Comparison of ENCODE assay signal across 11 cellular contexts in the genomic region with DNA sequence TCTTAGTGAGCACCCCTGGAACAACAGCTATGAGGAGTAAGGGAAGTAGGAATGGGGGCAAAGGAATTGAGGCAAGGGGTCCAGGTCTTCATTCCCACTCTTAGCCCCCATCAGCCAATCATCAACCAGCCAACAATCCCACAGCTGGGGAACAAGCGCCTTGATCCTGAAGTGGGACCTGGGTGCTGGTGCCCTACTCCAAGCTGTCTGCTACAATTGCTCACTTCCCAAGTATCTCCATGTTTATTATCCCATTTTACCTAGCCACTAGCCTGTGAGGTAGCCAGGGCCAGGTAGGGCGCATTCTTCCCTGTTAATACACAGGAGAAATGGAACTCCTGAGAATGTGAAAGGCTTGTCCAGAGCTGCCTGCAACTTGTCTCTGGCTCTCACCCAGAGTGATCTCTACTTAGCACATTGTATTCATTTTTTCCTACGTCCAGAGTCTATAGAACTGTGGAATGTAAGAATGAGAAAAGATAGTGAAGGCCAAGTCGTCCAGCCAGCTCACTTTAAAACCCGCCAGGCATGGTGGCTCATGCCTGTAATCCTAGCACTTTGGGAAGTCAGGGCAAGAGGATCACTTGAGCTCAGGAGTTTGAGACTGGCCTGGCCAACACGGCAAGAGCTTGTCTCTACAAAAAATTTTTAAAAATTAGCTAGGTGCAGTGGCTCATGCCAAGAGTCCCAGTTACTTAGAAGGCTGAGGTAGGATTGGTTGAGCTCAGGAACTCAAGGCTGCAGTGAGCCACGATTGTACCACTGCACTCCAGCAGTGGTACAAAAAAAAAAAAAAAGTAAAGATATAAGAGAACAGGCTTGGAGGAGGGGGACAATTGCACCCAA. TPM values are rescaled to one million over a fixed set of nuclear protein-coding genes. Genes with fewer than 3 reads are reported as not detected.
DNase-seq lines count a peak whose midpoint lies in the region; ATAC-seq and TF ChIP-seq lines count a peak whose summit lies in the region.
"Had no signal": no experiment of that assay in that cellular context is flagged by ENCODE, and none has a peak within 500 bp of the region (broad histone marks: within the 10 kb centered on the region; RNA-seq: fewer than 3 reads in every experiment).

No MANE protein-coding gene starts in this region.

- DNase-seq in activated CD4-positive, alpha-beta T cell treated with anti-CD3 and anti-CD28 coated beads for 36 hours, result no peak
- no peak for DNase-seq in activated CD4-positive, alpha-beta T cell treated with anti-CD3 and anti-CD28 coated beads, Interleukin-2, amount 10 ng/mL, durations not matched to agents 7 days and 5 days
- DNase-seq in activated CD4-positive, alpha-beta memory T cell treated with anti-CD3 and anti-CD28 coated beads for 36 hours, result no peak
- no peak for DNase-seq in esophagus squamous epithelium (lab: John Stamatoyannopoulos, UW)
- no peak for DNase-seq in osteocyte (ENCODE audit: extremely low spot score, unreplicated experiment)
- DNase-seq in kidney glomerular epithelial cell (lab: John Stamatoyannopoulos, UW), result no peak
- no peak for DNase-seq in substantia nigra (lab: John Stamatoyannopoulos, UW)
- no peak for DNase-seq in nephron progenitor cell
- DNase-seq: DMS79 treated with DMSO at 0.1 percent for 48 hours, naive B cell, NCI-H2171 had no signal

- H3K27ac Mint-ChIP-seq in activated CD4-positive, alpha-beta T cell treated with anti-CD3 and anti-CD28 coated beads for 36 hours, result peak overlapping the region; percentile 92
- no peak overlapping the region for H3K27ac Mint-ChIP-seq in activated CD4-positive, alpha-beta T cell treated with anti-CD3 and anti-CD28 coated beads, Interleukin-2, amount 10 ng/mL, durations not matched to agents 7 days and 5 days
- peak overlapping the region; percentile 93 for H3K27ac Mint-ChIP-seq in activated CD4-positive, alpha-beta memory T cell treated with anti-CD3 and anti-CD28 coated beads for 36 hours
- H3K27ac Mint-ChIP-seq in osteocyte (ENCODE audit: unreplicated experiment), result peak overlapping the region; percentile 13
- no peak overlapping the region for H3K27ac Mint-ChIP-seq in nephron progenitor cell

- TF ChIP-seq CTCF in esophagus squamous epithelium (IDR thresholded peaks at IDR 0.05) (no peak), osteocyte (IDR thresholded peaks at IDR 0.05) (no peak), nephron progenitor cell (IDR thresholded peaks at IDR 0.05) (no peak)

- intact Hi-C loops in activated CD4-positive, alpha-beta T cell treated with anti-CD3 and anti-CD28 coated beads for 36 hours (cut with DNase I, micrococcal nuclease), result loop anchor here (2.0 to 5.0 kb wide), 4 partner anchors 31 to 43 kb away; a partner anchor contains a TSS
- intact Hi-C loops in activated CD4-positive, alpha-beta memory T cell treated with anti-CD3 and anti-CD28 coated beads for 36 hours (cut with micrococcal nuclease), result loop anchor here (5.0 kb wide), 1 partner anchor 988 kb away; no protein-coding TSS in a partner anchor
- intact Hi-C loops in esophagus squamous epithelium (cut with DNase I), result no loop called here

- H3K27ac ChIP-seq in esophagus squamous epithelium (peak overlapping the region; percentile 5 to 42 (median 22)), substantia nigra (ENCODE audit: low read depth, low read length, poor library complexity, severe bottlenecking) (no peak overlapping the region)

- peaks cover 72% of the 10 kb centered on the region for H3K4me1 Mint-ChIP-seq in activated CD4-positive, alpha-beta T cell treated with anti-CD3 and anti-CD28 coated beads for 36 hours
- H3K4me1 Mint-ChIP-seq in activated CD4-positive, alpha-beta T cell treated with anti-CD3 and anti-CD28 coated beads, Interleukin-2, amount 10 ng/mL, durations not matched to agents 7 days and 5 days, result peaks cover 71% of the 10 kb centered on the region
- peaks cover 77% of the 10 kb centered on the region for H3K4me1 Mint-ChIP-seq in activated CD4-positive, alpha-beta memory T cell treated with anti-CD3 and anti-CD28 coated beads for 36 hours (ENCODE audit: low read depth)
- H3K4me1 Mint-ChIP-seq in osteocyte (ENCODE audit: unreplicated experiment) (peaks cover 38% of the 10 kb centered on the region), nephron progenitor cell (peaks cover 21% of the 10 kb centered on the region)
- H3K4me1 Mint-ChIP-seq: naive B cell had no signal

- peaks cover 0 to 42% (median 27%) of the 10 kb centered on the region in 3 donors for H3K4me1 ChIP-seq in esophagus squamous epithelium

- no peak for TF ChIP-seq POLR2A in esophagus squamous epithelium (IDR thresholded peaks at IDR 0.05)

- H3K36me3 Mint-ChIP-seq in activated CD4-positive, alpha-beta T cell treated with anti-CD3 and anti-CD28 coated beads for 36 hours (ENCODE audit: low read depth), result peaks cover 15% of the 10 kb centered on the region
- H3K36me3 Mint-ChIP-seq in activated CD4-positive, alpha-beta T cell treated with anti-CD3 and anti-CD28 coated beads, Interleukin-2, amount 10 ng/mL, durations not matched to agents 7 days and 5 days (ENCODE audit: low read depth), result peaks cover 9% of the 10 kb centered on the region
- peaks cover 7% of the 10 kb centered on the region for H3K36me3 Mint-ChIP-seq in activated CD4-positive, alpha-beta memory T cell treated with anti-CD3 and anti-CD28 coated beads for 36 hours
- H3K36me3 Mint-ChIP-seq in osteocyte (ENCODE audit: unreplicated experiment) (no peaks in the 10 kb centered on the region), nephron progenitor cell (ENCODE audit: low read depth) (no peaks in the 10 kb centered on the region)
- H3K36me3 Mint-ChIP-seq: naive B cell had no signal

- peaks cover 2% of the 10 kb centered on the region for H3K9me3 Mint-ChIP-seq in activated CD4-positive, alpha-beta T cell treated with anti-CD3 and anti-CD28 coated beads for 36 hours (ENCODE audit: low read depth)
- peaks cover 5% of the 10 kb centered on the region for H3K9me3 Mint-ChIP-seq in activated CD4-positive, alpha-beta T cell treated with anti-CD3 and anti-CD28 coated beads, Interleukin-2, amount 10 ng/mL, durations not matched to agents 7 days and 5 days
- no peaks in the 10 kb centered on the region for H3K9me3 Mint-ChIP-seq in activated CD4-positive, alpha-beta memory T cell treated with anti-CD3 and anti-CD28 coated beads for 36 hours
- H3K9me3 Mint-ChIP-seq in osteocyte (ENCODE audit: unreplicated experiment) (no peaks in the 10 kb centered on the region), nephron progenitor cell (no peaks in the 10 kb centered on the region)
- H3K9me3 Mint-ChIP-seq: naive B cell had no signal

- CTCF ChIA-PET in activated CD4-positive, alpha-beta T cell treated with anti-CD3 and anti-CD28 coated beads for 36 hours (lab: Charles Lee), result interaction anchor here (0.6 to 1.6 kb wide), 7 partner anchors 9 to 782 kb away, joined by 3 to 7 read pairs (median 4); no protein-coding TSS in a partner anchor
- CTCF ChIA-PET in activated CD4-positive, alpha-beta T cell treated with anti-CD3 and anti-CD28 coated beads, Interleukin-2, amount 10 ng/mL, durations not matched to agents 7 days and 5 days (lab: Charles Lee), result interaction anchor here (1.0 to 2.2 kb wide), 8 partner anchors 10 to 191 kb away, joined by 3 to 14 read pairs (median 4); no protein-coding TSS in a partner anchor
- CTCF ChIA-PET in activated CD4-positive, alpha-beta memory T cell treated with anti-CD3 and anti-CD28 coated beads for 36 hours (lab: Charles Lee), result interaction anchor here (0.5 to 3.2 kb wide), 7 partner anchors 9 to 69 kb away, joined by 3 to 14 read pairs (median 3); a partner anchor contains a TSS

- H3K27me3 Mint-ChIP-seq in activated CD4-positive, alpha-beta T cell treated with anti-CD3 and anti-CD28 coated beads for 36 hours, result no peaks in the 10 kb centered on the region
- no peaks in the 10 kb centered on the region for H3K27me3 Mint-ChIP-seq in activated CD4-positive, alpha-beta T cell treated with anti-CD3 and anti-CD28 coated beads, Interleukin-2, amount 10 ng/mL, durations not matched to agents 7 days and 5 days
- H3K27me3 Mint-ChIP-seq in activated CD4-positive, alpha-beta memory T cell treated with anti-CD3 and anti-CD28 coated beads for 36 hours, result no peaks in the 10 kb centered on the region
- H3K27me3 Mint-ChIP-seq in osteocyte (ENCODE audit: unreplicated experiment) (no peaks in the 10 kb centered on the region), nephron progenitor cell (ENCODE audit: low read depth, poor library complexity) (peaks cover 36% of the 10 kb centered on the region)
- H3K27me3 Mint-ChIP-seq: naive B cell had no signal

- H3K27me3 ChIP-seq in esophagus squamous epithelium, result no peaks in the 10 kb centered on the region

- POLR2A ChIA-PET in activated CD4-positive, alpha-beta T cell treated with anti-CD3 and anti-CD28 coated beads for 36 hours (lab: Charles Lee), result interaction anchor here (0.6 kb wide), 2 partner anchors 16 to 213 kb away, joined by 4 to 5 read pairs; no protein-coding TSS in a partner anchor
- POLR2A ChIA-PET in activated CD4-positive, alpha-beta T cell treated with anti-CD3 and anti-CD28 coated beads, Interleukin-2, amount 10 ng/mL, durations not matched to agents 7 days and 5 days (lab: Charles Lee), result no interaction called here
- POLR2A ChIA-PET in activated CD4-positive, alpha-beta memory T cell treated with anti-CD3 and anti-CD28 coated beads for 36 hours (lab: Charles Lee), result interaction anchor here (1.1 to 7.5 kb wide), 6 partner anchors 7 to 36 kb away, joined by 3 to 69 read pairs (median 30); a partner anchor contains a TSS

- no peaks in the 10 kb centered on the region for H3K9me3 ChIP-seq in esophagus squamous epithelium

- ATAC-seq in activated CD4-positive, alpha-beta T cell treated with anti-CD3 and anti-CD28 coated beads for 36 hours, result no peak

- H3K4me3 ChIP-seq in esophagus squamous epithelium, result no peak overlapping the region

- H3K36me3 ChIP-seq in esophagus squamous epithelium, result no peaks in the 10 kb centered on the region

- H3K4me3 Mint-ChIP-seq in activated CD4-positive, alpha-beta T cell treated with anti-CD3 and anti-CD28 coated beads for 36 hours, result no peak overlapping the region
- no peak overlapping the region for H3K4me3 Mint-ChIP-seq in activated CD4-positive, alpha-beta T cell treated with anti-CD3 and anti-CD28 coated beads, Interleukin-2, amount 10 ng/mL, durations not matched to agents 7 days and 5 days
- no peak overlapping the region for H3K4me3 Mint-ChIP-seq in activated CD4-positive, alpha-beta memory T cell treated with anti-CD3 and anti-CD28 coated beads for 36 hours
- no peak overlapping the region for H3K4me3 Mint-ChIP-seq in osteocyte (ENCODE audit: unreplicated experiment)
- H3K4me3 Mint-ChIP-seq in nephron progenitor cell, result no peak overlapping the region
- H3K4me3 Mint-ChIP-seq: naive B cell had no signal

- 29 to 32% methylated on average over 7 of the region's 7 CpGs for WGBS in esophagus squamous epithelium, 2 donors

RNA-seq across cellular contexts. Expression of a gene that starts 6.2 kb away (rescaled TPM):
- 10 to 100 TPM; 33.1 to 35.6 TPM for total RNA-seq in activated CD4-positive, alpha-beta T cell treated with anti-CD3 and anti-CD28 coated beads for 36 hours
- total RNA-seq in activated CD4-positive, alpha-beta T cell treated with anti-CD3 and anti-CD28 coated beads, Interleukin-2, amount 10 ng/mL, durations not matched to agents 7 days and 5 days, result 1 to 10 TPM; 4.5 to 6.8 TPM
- 10 to 100 TPM; 54.1 to 56.0 TPM for total RNA-seq in activated CD4-positive, alpha-beta memory T cell treated with anti-CD3 and anti-CD28 coated beads for 36 hours
- total RNA-seq in esophagus squamous epithelium (1 to 10 TPM in 3 of 4 donors, under 1 TPM in 1; 0.53 to 6.9 (median 3.9) TPM), osteocyte (26.2 and 32.7 TPM in 2 replicates)

RNA-seq across cellular contexts. Expression of a gene that starts 17.0 kb away (rescaled TPM):
- total RNA-seq in activated CD4-positive, alpha-beta T cell treated with anti-CD3 and anti-CD28 coated beads for 36 hours, result 1 to 10 TPM in 1 of 2 experiments, under 1 TPM in 1; 0.83 to 2.6 TPM
- total RNA-seq in activated CD4-positive, alpha-beta T cell treated with anti-CD3 and anti-CD28 coated beads, Interleukin-2, amount 10 ng/mL, durations not matched to agents 7 days and 5 days, result under 1 TPM; 0.45 to 0.73 TPM
- 1 to 10 TPM; 3.7 to 4.2 TPM for total RNA-seq in activated CD4-positive, alpha-beta memory T cell treated with anti-CD3 and anti-CD28 coated beads for 36 hours
- total RNA-seq in esophagus squamous epithelium, result 10 to 100 TPM in 2 of 4 donors, 1 to 10 TPM in 2; 1.7 to 19.5 (median 6.9) TPM
- 0.47 TPM in 1 of 2 replicates, not detected in the other for total RNA-seq in osteocyte

RNA-seq across cellular contexts. Expression of a gene that starts 25.3 kb away (rescaled TPM):
- total RNA-seq in activated CD4-positive, alpha-beta T cell treated with anti-CD3 and anti-CD28 coated beads for 36 hours, result under 1 TPM; 0.46 to 0.50 TPM
- total RNA-seq in activated CD4-positive, alpha-beta T cell treated with anti-CD3 and anti-CD28 coated beads, Interleukin-2, amount 10 ng/mL, durations not matched to agents 7 days and 5 days, result 1 to 10 TPM; 1.1 to 1.2 TPM
- total RNA-seq in activated CD4-positive, alpha-beta memory T cell treated with anti-CD3 and anti-CD28 coated beads for 36 hours, result 1 to 10 TPM; 1.5 TPM
- total RNA-seq in esophagus squamous epithelium (not detected), osteocyte (not detected in 2 replicates)

RNA-seq across cellular contexts. Expression of a gene that starts 37.0 kb away (rescaled TPM):
- 100 to 1,000 TPM; 178 to 183 TPM for total RNA-seq in activated CD4-positive, alpha-beta T cell treated with anti-CD3 and anti-CD28 coated beads for 36 hours
- 100 to 1,000 TPM; 175 TPM for total RNA-seq in activated CD4-positive, alpha-beta T cell treated with anti-CD3 and anti-CD28 coated beads, Interleukin-2, amount 10 ng/mL, durations not matched to agents 7 days and 5 days
- total RNA-seq in activated CD4-positive, alpha-beta memory T cell treated with anti-CD3 and anti-CD28 coated beads for 36 hours, result 100 to 1,000 TPM; 339 to 344 TPM
- 10 to 100 TPM; 33.0 to 49.6 (median 38.6) TPM for total RNA-seq in esophagus squamous epithelium
- 61.6 and 73.0 TPM in 2 replicates for total RNA-seq in osteocyte

RNA-seq across cellular contexts. Expression of a gene that starts 41.7 kb away (rescaled TPM):
- 1 to 10 TPM; 4.6 to 5.9 TPM for total RNA-seq in activated CD4-positive, alpha-beta T cell treated with anti-CD3 and anti-CD28 coated beads for 36 hours
- 1 to 10 TPM; 5.5 to 7.2 TPM for total RNA-seq in activated CD4-positive, alpha-beta T cell treated with anti-CD3 and anti-CD28 coated beads, Interleukin-2, amount 10 ng/mL, durations not matched to agents 7 days and 5 days
- 1 to 10 TPM; 3.7 to 5.2 TPM for total RNA-seq in activated CD4-positive, alpha-beta memory T cell treated with anti-CD3 and anti-CD28 coated beads for 36 hours
- total RNA-seq in esophagus squamous epithelium, result 1 to 10 TPM; 1.5 to 5.9 (median 5.5) TPM
- total RNA-seq in osteocyte, result 4.6 TPM in 2 replicates

Comparison
In these comparisons a context has a peak if more than half of its experiments do, and no peak if none do; other contexts are left out.
1. H3K27ac Mint-ChIP-seq: peak in activated CD4-positive, alpha-beta T cell treated with anti-CD3 and anti-CD28 coated beads for 36 hours (single experiment), activated CD4-positive, alpha-beta memory T cell treated with anti-CD3 and anti-CD28 coated beads for 36 hours (single experiment) and osteocyte (single experiment); none in activated CD4-positive, alpha-beta T cell treated with anti-CD3 and anti-CD28 coated beads, Interleukin-2, amount 10 ng/mL, durations not matched to agents 7 days and 5 days (single experiment) and nephron progenitor cell (single experiment).